ENCODE assay signal across 33 cellular contexts in genomic region chr6:51200676-51201075, GRCh38.
"Had no signal": no experiment of that assay in that cellular context is flagged by ENCODE, and none has a peak within 500 bp of the region (broad histone marks: within the 10 kb centered on the region; RNA-seq: fewer than 3 reads in every experiment).

No MANE protein-coding gene starts in this region.

- DNase-seq: activated B cell treated with CpG ODN at 0.5 μM for 24 hours; activated CD4-positive, alpha-beta memory T cell treated with anti-CD3 and anti-CD28 coated beads for 36 hours; activated CD4-positive, alpha-beta T cell treated with anti-CD3 and anti-CD28 coated beads for 4 hours; activated CD4-positive, alpha-beta T cell treated with anti-CD3 and anti-CD28 coated beads, Interleukin-2, amount 10 ng/mL, durations not matched to agents 24 days and 14 days; activated CD4-positive, alpha-beta T cell treated with anti-CD3 and anti-CD28 coated beads, Interleukin-2, amount 50 U/mL, for 1 hour; activated CD4-positive, alpha-beta T cell treated with anti-CD3 and anti-CD28 coated beads, Interleukin-2, amount 50 U/mL, for 4 hours; activated CD4-positive, CD25-positive, alpha-beta regulatory T cell treated with anti-CD3 and anti-CD28 coated beads, Interleukin-2, amount 50 U/mL, for 72 hours; activated CD8-positive, alpha-beta memory T cell treated with anti-CD3 and anti-CD28 coated beads, Interleukin-2, amount 50 U/mL, for 4 hours; activated CD8-positive, alpha-beta T cell treated with anti-CD3 and anti-CD28 coated beads for 36 hours; activated effector memory CD4-positive, alpha-beta T cell treated with anti-CD3 and anti-CD28 coated beads, Interleukin-2, amount 50 U/mL, for 16 hours; activated gamma-delta T cell treated with Interleukin-2 at 50 U/mL for 16 hours; activated naive CD4-positive, alpha-beta T cell; activated naive CD4-positive, alpha-beta T cell treated with anti-CD3 and anti-CD28 coated beads for 36 hours; activated naive CD4-positive, alpha-beta T cell treated with anti-CD3 and anti-CD28 coated beads, Interleukin-2, amount 50 U/mL, for 16 hours; activated naive CD8-positive, alpha-beta T cell treated with anti-CD3 and anti-CD28 coated beads for 36 hours; activated T-cell treated with anti-CD3 and anti-CD28 coated beads for 4 hours; activated T-cell treated with anti-CD3 and anti-CD28 coated beads, Interleukin-2, amount 50 U/mL, for 1 hour; activated T-cell treated with anti-CD3 and anti-CD28 coated beads, Interleukin-2, amount 50 U/mL, for 4 hours; activated T-cell treated with anti-CD3 and anti-CD28 coated beads, Interleukin-2, amount 50 U/mL, for 72 hours; adrenal gland; amniotic stem cell; aorta; body of pancreas; brain microvascular endothelial cell; central memory CD4-positive, alpha-beta T cell; T-helper 2 cell; T-helper 9 cell had no signal

- H3K27ac ChIP-seq: adrenal gland, body of pancreas, brain microvascular endothelial cell, breast epithelium, VCaP had no signal

- H3K4me1 Mint-ChIP-seq: activated B cell treated with CpG ODN at 0.5 μM for 24 hours; activated CD4-positive, alpha-beta T cell treated with anti-CD3 and anti-CD28 coated beads, Interleukin-2, amount 10 ng/mL, durations not matched to agents 24 days and 14 days; activated naive CD8-positive, alpha-beta T cell treated with anti-CD3 and anti-CD28 coated beads for 36 hours; activated T-helper 17 cell treated with anti-CD3 and anti-CD28 coated beads, Interleukin-2, amount 50 U/mL, for 72 hours had no signal

- H3K9me3 Mint-ChIP-seq: activated B cell treated with CpG ODN at 0.5 μM for 24 hours; activated CD4-positive, alpha-beta memory T cell treated with anti-CD3 and anti-CD28 coated beads for 36 hours; activated CD4-positive, alpha-beta T cell treated with anti-CD3 and anti-CD28 coated beads, Interleukin-2, amount 10 ng/mL, durations not matched to agents 24 days and 14 days; activated CD8-positive, alpha-beta T cell treated with anti-CD3 and anti-CD28 coated beads for 36 hours; activated naive CD4-positive, alpha-beta T cell treated with anti-CD3 and anti-CD28 coated beads for 36 hours; activated naive CD4-positive, alpha-beta T cell treated with anti-CD3 and anti-CD28 coated beads, Interleukin-2, amount 50 U/mL, for 72 hours; activated naive CD8-positive, alpha-beta T cell treated with anti-CD3 and anti-CD28 coated beads for 36 hours; activated T-cell treated with anti-CD3 and anti-CD28 coated beads, Interleukin-2, amount 50 U/mL, for 4 hours; activated T-cell treated with anti-CD3 and anti-CD28 coated beads, Interleukin-2, amount 50 U/mL, for 72 hours; activated T-helper 1 cell treated with anti-CD3 and anti-CD28 coated beads, Interleukin-12 subunit alpha, Interleukin-12 subunit beta, Interleukin-2, Interleukin-4 antibody, amounts not matched to agents 30 ng/mL and 10 ng/mL and 1 ng/mL, durations not matched to agents 14 hours and 24 hours and 36 hours; T-helper 2 cell treated with Interferon-gamma antibody and Interleukin-4, amounts not matched to agents 5 μg/mL and 100 μg/mL, for 36 hours had no signal

- H3K4me3 Mint-ChIP-seq: activated B cell treated with CpG ODN at 0.5 μM for 24 hours; activated CD4-positive, alpha-beta memory T cell treated with anti-CD3 and anti-CD28 coated beads for 36 hours; activated CD4-positive, alpha-beta T cell treated with anti-CD3 and anti-CD28 coated beads, Interleukin-2, amount 10 ng/mL, durations not matched to agents 24 days and 14 days; activated CD8-positive, alpha-beta T cell treated with anti-CD3 and anti-CD28 coated beads for 36 hours; activated naive CD4-positive, alpha-beta T cell treated with anti-CD3 and anti-CD28 coated beads for 36 hours; activated naive CD8-positive, alpha-beta T cell treated with anti-CD3 and anti-CD28 coated beads for 36 hours; activated T-cell treated with anti-CD3 and anti-CD28 coated beads, Interleukin-2, amount 50 U/mL, for 4 hours; activated T-cell treated with anti-CD3 and anti-CD28 coated beads, Interleukin-2, amount 50 U/mL, for 72 hours; activated T-helper 1 cell treated with anti-CD3 and anti-CD28 coated beads, Interleukin-12 subunit alpha, Interleukin-12 subunit beta, Interleukin-2, Interleukin-4 antibody, amounts not matched to agents 30 ng/mL and 10 ng/mL and 1 ng/mL, durations not matched to agents 14 hours and 24 hours and 36 hours; activated T-helper 17 cell treated with anti-CD3 and anti-CD28 coated beads, Interleukin-2, amount 50 U/mL, for 72 hours; T-helper 2 cell treated with Interferon-gamma antibody and Interleukin-4, amounts not matched to agents 5 μg/mL and 100 μg/mL, for 36 hours had no signal

- H3K27me3 Mint-ChIP-seq: activated B cell treated with CpG ODN at 0.5 μM for 24 hours; activated CD4-positive, alpha-beta memory T cell treated with anti-CD3 and anti-CD28 coated beads for 36 hours; activated CD4-positive, alpha-beta T cell treated with anti-CD3 and anti-CD28 coated beads, Interleukin-2, amount 10 ng/mL, durations not matched to agents 24 days and 14 days; activated CD8-positive, alpha-beta T cell treated with anti-CD3 and anti-CD28 coated beads for 36 hours; activated naive CD8-positive, alpha-beta T cell treated with anti-CD3 and anti-CD28 coated beads for 36 hours; activated T-helper 17 cell treated with anti-CD3 and anti-CD28 coated beads, Interleukin-2, amount 50 U/mL, for 72 hours had no signal

- H3K27ac Mint-ChIP-seq: activated B cell treated with CpG ODN at 0.5 μM for 24 hours; activated CD4-positive, alpha-beta memory T cell treated with anti-CD3 and anti-CD28 coated beads for 36 hours; activated CD4-positive, alpha-beta T cell treated with anti-CD3 and anti-CD28 coated beads, Interleukin-2, amount 10 ng/mL, durations not matched to agents 24 days and 14 days; activated CD8-positive, alpha-beta T cell treated with anti-CD3 and anti-CD28 coated beads for 36 hours; activated naive CD4-positive, alpha-beta T cell treated with anti-CD3 and anti-CD28 coated beads for 36 hours; activated naive CD4-positive, alpha-beta T cell treated with anti-CD3 and anti-CD28 coated beads, Interleukin-2, amount 50 U/mL, for 72 hours; activated naive CD8-positive, alpha-beta T cell treated with anti-CD3 and anti-CD28 coated beads for 36 hours; activated T-cell treated with anti-CD3 and anti-CD28 coated beads, Interleukin-2, amount 50 U/mL, for 72 hours; activated T-helper 1 cell treated with anti-CD3 and anti-CD28 coated beads, Interleukin-12 subunit alpha, Interleukin-12 subunit beta, Interleukin-2, Interleukin-4 antibody, amounts not matched to agents 30 ng/mL and 10 ng/mL and 1 ng/mL, durations not matched to agents 14 hours and 24 hours and 36 hours; activated T-helper 17 cell treated with anti-CD3 and anti-CD28 coated beads, Interleukin-2, amount 50 U/mL, for 72 hours; T-helper 2 cell treated with Interferon-gamma antibody and Interleukin-4, amounts not matched to agents 5 μg/mL and 100 μg/mL, for 36 hours had no signal

- H3K4me3 ChIP-seq: adrenal gland, body of pancreas, breast epithelium had no signal

- H3K36me3 Mint-ChIP-seq: activated CD4-positive, alpha-beta memory T cell treated with anti-CD3 and anti-CD28 coated beads for 36 hours; activated naive CD4-positive, alpha-beta T cell treated with anti-CD3 and anti-CD28 coated beads, Interleukin-2, amount 50 U/mL, for 72 hours; activated naive CD8-positive, alpha-beta T cell treated with anti-CD3 and anti-CD28 coated beads for 36 hours had no signal
